8 cellular contexts compared by ENCODE assay signal in genomic region chr10:101062231-101063161, GRCh38. TPM values are rescaled to one million over a fixed set of nuclear protein-coding genes. Genes with fewer than 3 reads are reported as not detected.
DNase-seq lines count a peak whose midpoint lies in the region; ATAC-seq and TF ChIP-seq lines count a peak whose summit lies in the region.

No MANE protein-coding gene starts in this region.

- H3K4me1 ChIP-seq in adrenal gland (replicated peaks in 1 of 2): peaks cover 19 to 44% of the 10 kb centered on the region in 2 donors
- peaks cover 22% of the 10 kb centered on the region for H3K4me1 ChIP-seq in iPS-18a (ENCODE audit: control insufficient read depth, low read depth, low read length)
- H3K4me1 ChIP-seq in spleen: peaks cover 32 to 83% (median 71%) of the 10 kb centered on the region in 6 donors

- peak; percentile 20 for ATAC-seq in HG03432 (IDR thresholded peaks at IDR 0.05; ENCODE audit: unreplicated experiment)

- H3K27ac ChIP-seq in adrenal gland (peak overlapping the region in 2 of 5 donors; percentile 94 to 97), iPS-18a (ENCODE audit: low read length) (no peak overlapping the region), spleen (peak overlapping the region in 7 of 8 donors; percentile 93 to 99 (median 98))

- H3K9me3 ChIP-seq in adrenal gland (replicated peaks in 1 of 3): no peaks in the 10 kb centered on the region
- no peaks in the 10 kb centered on the region for H3K9me3 ChIP-seq in iPS-18a (ENCODE audit: control insufficient read depth, low read depth, low read length)
- H3K9me3 ChIP-seq in spleen: no peaks in the 10 kb centered on the region

- H3K4me3 ChIP-seq in adrenal gland (peak overlapping the region in 2 of 4 donors; percentile 5 to 23), iPS-18a (ENCODE audit: low read length) (peak overlapping the region; percentile 89), spleen (peak overlapping the region; percentile 10 to 87 (median 70))

- DNase-seq in DMS79 treated with DMSO at 0.1 percent for 48 hours (lab: John Stamatoyannopoulos, UW) (peak; percentile 29), adrenal gland (peak; percentile 45 to 64 (median 54)), spleen (peak; percentile 90), SIG-M5 treated with dmso at 0.1 percent for 504 hours (lab: John Stamatoyannopoulos, UW; ENCODE audit: unreplicated experiment) (no peak), NCI-H1048 (lab: John Stamatoyannopoulos, UW) (no peak)

- no peak overlapping the region for H3K9ac ChIP-seq in iPS-18a (ENCODE audit: low read length)

- TF ChIP-seq POLR2A in Raji (IDR thresholded peaks at IDR 0.05; ENCODE audit: insufficient read depth, low read depth, low read length) (0 out of 2 replicates have a peak, but pooled peaks have one; percentile 21), adrenal gland (IDR thresholded peaks at IDR 0.05) (no peak), spleen (IDR thresholded peaks at IDR 0.05) (no peak)

- H3K27me3 ChIP-seq in adrenal gland: peaks cover 16% of the 10 kb centered on the region
- H3K27me3 ChIP-seq in iPS-18a (ENCODE audit: control insufficient read depth, insufficient read depth, low read length): peaks cover 65% of the 10 kb centered on the region
- peaks cover 0 to 64% (median 31%) of the 10 kb centered on the region in 7 donors for H3K27me3 ChIP-seq in spleen (replicated peaks in 1 of 7)

- WGBS in adrenal gland, 4 donors: 7 to 27% (median 12%) methylated on average over 3 to 72 of the region's 72 CpGs
- WGBS in spleen, 5 donors: 5 to 15% (median 7%) methylated on average over 13 to 72 of the region's 72 CpGs

- intact Hi-C loops in adrenal gland (cut with DNase I): no loop called here
- intact Hi-C loops in spleen (cut with DNase I; ENCODE audit: low total_unique reads): no loop called here

- TF ChIP-seq CTCF in adrenal gland (IDR thresholded peaks at IDR 0.05): peak in 5 of 6 experiments; percentile 25 to 65 (median 51)
- peak in 10 of 11 experiments; percentile 36 to 79 (median 63) for TF ChIP-seq CTCF in spleen (IDR thresholded peaks at IDR 0.05 in 8 of 11, conservative IDR thresholded peaks at IDR 0.05 in 3 of 11)

- H3K36me3 ChIP-seq in adrenal gland (replicated peaks in 1 of 2) (no peaks in the 10 kb centered on the region), iPS-18a (ENCODE audit: control insufficient read depth, low read depth, low read length) (no peaks in the 10 kb centered on the region), spleen (no peaks in the 10 kb centered on the region)

RNA-seq across cellular contexts. Expression of gene KAZALD1, which starts 0.7 kb away (rescaled TPM):
- 1 to 10 TPM; 1.3 to 5.4 (median 2.1) TPM for total RNA-seq in adrenal gland
- polyA plus RNA-seq in adrenal gland: 1 to 10 TPM in 2 of 3 donors, under 1 TPM in 1; 0.55 to 3.9 (median 2.9) TPM
- total RNA-seq in spleen: 10 to 100 TPM; 15.1 to 67.3 (median 57.3) TPM
- polyA plus RNA-seq in spleen: 10 to 100 TPM; 11.6 to 32.5 (median 15.5) TPM

RNA-seq across cellular contexts. Expression of gene SFXN3, which starts 31.5 kb away (rescaled TPM):
- 10 to 100 TPM; 20.4 to 54.0 (median 36.3) TPM for total RNA-seq in adrenal gland
- 10 to 100 TPM; 24.1 to 32.8 (median 25.7) TPM for polyA plus RNA-seq in adrenal gland
- 10 to 100 TPM; 35.6 to 70.0 (median 44.3) TPM for total RNA-seq in spleen
- polyA plus RNA-seq in spleen: 10 to 100 TPM in 2 of 3 donors, 1 to 10 TPM in 1; 7.9 to 16.6 (median 10.8) TPM

RNA-seq across cellular contexts. Expression of gene PDZD7, which starts 31.6 kb away (rescaled TPM):
- total RNA-seq in adrenal gland (1 to 10 TPM in 2 of 8 donors, under 1 TPM in 5, not detected in 1; 0.13 to 1.9 (median 0.60) TPM), spleen (1 to 10 TPM in 5 of 7 donors, under 1 TPM in 2; 0.42 to 2.3 (median 1.6) TPM)
- polyA plus RNA-seq in adrenal gland (1 to 10 TPM in 2 of 3 donors, under 1 TPM in 1; 0.18 to 3.5 (median 1.0) TPM), spleen (under 1 TPM; 0.17 to 0.77 (median 0.30) TPM)

Comparison
In these comparisons a context has a peak if more than half of its experiments do, and no peak if none do; other contexts are left out.
1. DNase-seq: peak in DMS79 treated with DMSO at 0.1 percent for 48 hours (single experiment), adrenal gland (7 of 7) and spleen (single experiment); none in SIG-M5 treated with dmso at 0.1 percent for 504 hours (single experiment) and NCI-H1048 (single experiment).